In genomic region chr17:66548158-66548557, GRCh38 we compare ENCODE assay signal across 11 cellular contexts.
A peak's percentile ranks its signal among the peaks of the same experiment; 100 is the strongest.
DNase-seq lines count a peak whose midpoint lies in the region; ATAC-seq, FAIRE-seq and TF ChIP-seq lines count a peak whose summit lies in the region.
"Had no signal": no experiment of that assay in that cellular context is flagged by ENCODE, and none has a peak within 500 bp of the region (broad histone marks: within the 10 kb centered on the region; RNA-seq: fewer than 3 reads in every experiment).

No MANE protein-coding gene starts in this region.

- H3K4me3 Mint-ChIP-seq in activated T-cell treated with anti-CD3 and anti-CD28 coated beads, Interleukin-2, amount 50 U/mL, for 72 hours: peak overlapping the region; percentile 16 to 35
- H3K4me3 Mint-ChIP-seq in type B pancreatic cell: no peak overlapping the region
- H3K4me3 Mint-ChIP-seq: naive B cell had no signal

- no peaks in the 10 kb centered on the region for H3K27me3 Mint-ChIP-seq in activated T-cell treated with anti-CD3 and anti-CD28 coated beads, Interleukin-2, amount 50 U/mL, for 72 hours (ENCODE audit: low read depth)
- H3K27me3 Mint-ChIP-seq in type B pancreatic cell: no peaks in the 10 kb centered on the region

- intact Hi-C loops in HepG2 (cut with micrococcal nuclease; ENCODE audit: unreplicated experiment): loop anchor here (5.0 to 10.0 kb wide), 2 partner anchors 41 to 83 kb away; no protein-coding TSS in a partner anchor

- no peaks in the 10 kb centered on the region for H3K79me2 ChIP-seq in HepG2 (ENCODE audit: insufficient read depth, low read length)

- no peaks in the 10 kb centered on the region for H3K27me3 ChIP-seq in HepG2 (ENCODE audit: control insufficient read depth in 1 of 2, insufficient read depth in 2 of 2, low read length in 2 of 2)

- peak; percentile 72 to 73 for ATAC-seq in activated T-cell treated with anti-CD3 and anti-CD28 coated beads, Interleukin-2, amount 50 U/mL, for 72 hours (replicated peaks in 1 of 2)
- ATAC-seq in HepG2: peak; percentile 46
- ATAC-seq in GM18873 (IDR thresholded peaks at IDR 0.05; ENCODE audit: low FRiP score, unreplicated experiment): no peak
- ATAC-seq in HG03520 (IDR thresholded peaks at IDR 0.05; ENCODE audit: unreplicated experiment): no peak

- TF ChIP-seq POLR2A in HepG2 (IDR thresholded peaks at IDR 0.05; ENCODE audit: insufficient read depth in 1 of 2, low read depth in 2 of 2, low read length in 2 of 2): no peak

- TF ChIP-seq EP300 in HepG2 (IDR thresholded peaks at IDR 0.05; ENCODE audit: low read depth in 2 of 2, low read length in 2 of 2) (no peak), HepG2 (CRISPR knock-in tag; IDR thresholded peaks at IDR 0.05; ENCODE audit: borderline replicate concordance) (no peak)

- CTCF ChIA-PET in HepG2 (lab: Yijun Ruan, JAX; ENCODE audit: low intra/inter-chr PET ratio, low total read pairs): no interaction called here

- H3K36me3 ChIP-seq in HepG2 (replicated peaks in 1 of 2; ENCODE audit: control insufficient read depth in 1 of 2, insufficient read depth in 2 of 2, low read length in 2 of 2): no peaks in the 10 kb centered on the region

- no peak for TF ChIP-seq CTCF in HepG2 (CRISPR knock-in tag; IDR thresholded peaks at IDR 0.05)
- TF ChIP-seq CTCF in type B pancreatic cell (conservative IDR thresholded peaks at IDR 0.05): no peak

- in situ Hi-C loops in HepG2 (cut with HindIII; ENCODE audit: extremely low pct_ligation_motif_present, low pct_unique_long_range_greater_than_20kb): no loop called here

- H3K9ac ChIP-seq in HepG2 (ENCODE audit: insufficient read depth, low read depth, low read length): no peak overlapping the region

- peak overlapping the region; percentile 55 for H3K27ac Mint-ChIP-seq in activated T-cell treated with anti-CD3 and anti-CD28 coated beads, Interleukin-2, amount 50 U/mL, for 72 hours
- peak overlapping the region; percentile 66 for H3K27ac Mint-ChIP-seq in type B pancreatic cell
- H3K27ac Mint-ChIP-seq: naive B cell had no signal

- TF ChIP-seq RAD21 in HepG2 (CRISPR knock-in tag; IDR thresholded peaks at IDR 0.05): no peak

- H3K4me1 Mint-ChIP-seq in activated T-cell treated with anti-CD3 and anti-CD28 coated beads, Interleukin-2, amount 50 U/mL, for 72 hours (ENCODE audit: low read depth): peaks cover 58% of the 10 kb centered on the region
- peaks cover 22% of the 10 kb centered on the region for H3K4me1 Mint-ChIP-seq in type B pancreatic cell (ENCODE audit: unreplicated experiment)
- H3K4me1 Mint-ChIP-seq: naive B cell had no signal

- H3K27ac ChIP-seq in HepG2 (ENCODE audit: extremely low read length, insufficient read depth, low read length): peak overlapping the region; percentile 44
- H3K27ac ChIP-seq: C4-2B had no signal

- no peak overlapping the region for H3K4me3 ChIP-seq in HepG2 (replicated peaks in 1 of 3; ENCODE audit: insufficient read depth in 1 of 3, low read depth in 2 of 3, low read length in 3 of 3)

- POLR2A ChIA-PET in HepG2 (lab: Yijun Ruan, JAX): interaction anchor here (1.3 kb wide), 1 partner anchor 19 kb away, joined by 3 read pairs; no protein-coding TSS in a partner anchor

- BruUV-seq in HepG2 (replicated peaks; lab: Mats Ljungman, UMichigan): TSS peak; percentile 13

- no peak overlapping the region for H2AFZ ChIP-seq in HepG2 (ENCODE audit: low read length)

- WGBS in HepG2 (ENCODE audit: low lambda C conversion rate): 70% methylated on average over 3 of the region's 3 CpGs

- H3K4me1 ChIP-seq in HepG2 (ENCODE audit: insufficient read depth, low read length): peaks cover 66% of the 10 kb centered on the region

- peak; percentile 12 for FAIRE-seq in HepG2 (lab: Jason Lieb, UNC)

- H3K9me3 Mint-ChIP-seq in activated T-cell treated with anti-CD3 and anti-CD28 coated beads, Interleukin-2, amount 50 U/mL, for 72 hours: peaks cover 0 to 3% of the 10 kb centered on the region in 2 donors
- peaks cover 14% of the 10 kb centered on the region for H3K9me3 Mint-ChIP-seq in type B pancreatic cell

- H3K4me2 ChIP-seq in HepG2 (ENCODE audit: low read depth, low read length): no peak overlapping the region

- no peaks in the 10 kb centered on the region for H4K20me1 ChIP-seq in HepG2 (ENCODE audit: insufficient read depth, low read length)

- H3K36me3 Mint-ChIP-seq in activated T-cell treated with anti-CD3 and anti-CD28 coated beads, Interleukin-2, amount 50 U/mL, for 72 hours (ENCODE audit: insufficient read depth in 2 of 2): peaks cover 8 to 20% of the 10 kb centered on the region in 2 donors
- no peaks in the 10 kb centered on the region for H3K36me3 Mint-ChIP-seq in type B pancreatic cell

- DNase-seq in stimulated activated CD4-positive, alpha-beta T cell treated with anti-CD3 and anti-CD28 coated beads, Interleukin-15, amount 100 ng/mL, for 24 hours: peak; percentile 50
- DNase-seq in stimulated activated CD4-positive, alpha-beta T cell treated with anti-CD3 and anti-CD28 coated beads, Interleukin-2, amount 100 ng/mL, for 48 hours: no peak
- DNase-seq in activated T-cell treated with anti-CD3 and anti-CD28 coated beads, Interleukin-2, amount 50 U/mL, for 72 hours: peak; percentile 70 to 71
- peak; percentile 23 for DNase-seq in HepG2 (ENCODE audit: low spot score)
- DNase-seq in type B pancreatic cell (ENCODE audit: extremely low spot score, unreplicated experiment): no peak
- no peak for DNase-seq in NCI-H1417 treated with DMSO at 0.1 percent for 48 hours (lab: John Stamatoyannopoulos, UW)
- DNase-seq: naive B cell, NCI-H510A treated with DMSO at 0.1 percent for 48 hours had no signal

- no peaks in the 10 kb centered on the region for H3K9me3 ChIP-seq in HepG2 (ENCODE audit: low read length)

TF ChIP-seq in HepG2, 621 proteins besides CTCF, POLR2A, EP300 and RAD21 (continues in another document):
- TF ChIP-seq ZNF18 (CRISPR knock-in tag; IDR thresholded peaks at IDR 0.05; ENCODE audit: insufficient replicate concordance) (no peak), ETV6 (CRISPR knock-in tag; conservative IDR thresholded peaks at IDR 0.05) (no peak), SNAPC2 (CRISPR knock-in tag; IDR thresholded peaks at IDR 0.05) (0 out of 2 replicates have a peak, but pooled peaks have one; percentile 27), E2F1 (CRISPR knock-in tag; IDR thresholded peaks at IDR 0.05) (no peak), SOX6 (IDR thresholded peaks at IDR 0.05) (no peak), SOX6 (CRISPR knock-in tag; IDR thresholded peaks at IDR 0.05) (no peak), NR3C1 (CRISPR knock-in tag; IDR thresholded peaks at IDR 0.05) (no peak), GPBP1L1 (CRISPR knock-in tag; IDR thresholded peaks at IDR 0.05) (no peak), ZNF281 (CRISPR knock-in tag; IDR thresholded peaks at IDR 0.05; ENCODE audit: borderline replicate concordance) (no peak), ZNF577 (CRISPR knock-in tag; IDR thresholded peaks at IDR 0.05; ENCODE audit: borderline replicate concordance, low read depth) (no peak), ZNF350 (CRISPR knock-in tag; IDR thresholded peaks at IDR 0.05; ENCODE audit: borderline replicate concordance, low read depth) (no peak)

Comparison
In these comparisons a context has a peak if more than half of its experiments do, and no peak if none do; other contexts are left out.
1. DNase-seq: peak in stimulated activated CD4-positive, alpha-beta T cell treated with anti-CD3 and anti-CD28 coated beads, Interleukin-15, amount 100 ng/mL, for 24 hours (single experiment), activated T-cell treated with anti-CD3 and anti-CD28 coated beads, Interleukin-2, amount 50 U/mL, for 72 hours (2 of 2) and HepG2 (single experiment); none in stimulated activated CD4-positive, alpha-beta T cell treated with anti-CD3 and anti-CD28 coated beads, Interleukin-2, amount 100 ng/mL, for 48 hours (0 of 2), type B pancreatic cell (single experiment) and NCI-H1417 treated with DMSO at 0.1 percent for 48 hours (single experiment).
2. ATAC-seq: peak in activated T-cell treated with anti-CD3 and anti-CD28 coated beads, Interleukin-2, amount 50 U/mL, for 72 hours (2 of 2) and HepG2 (single experiment); none in GM18873 (single experiment) and HG03520 (single experiment).